ENCODE assay signal across 20 cellular contexts in the genomic region with DNA sequence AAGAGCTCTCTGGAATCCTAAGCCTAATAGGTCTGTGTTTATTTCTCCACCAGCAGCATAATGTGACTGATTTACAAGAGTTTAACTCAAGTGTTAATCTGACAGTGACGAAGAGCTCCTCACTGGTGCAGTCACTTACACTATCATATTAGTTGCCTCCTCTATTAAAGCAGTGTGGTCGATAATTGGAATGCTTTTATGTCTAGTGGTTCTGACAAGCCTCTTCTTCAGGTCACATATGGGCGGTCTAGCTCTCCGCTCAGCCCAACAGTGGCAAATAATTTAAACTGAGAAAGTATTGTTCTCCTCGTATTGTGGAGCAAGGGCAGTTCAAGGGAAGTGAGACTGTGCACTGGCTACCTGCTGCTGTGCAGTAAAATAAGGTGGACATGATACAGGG.
DNase-seq lines count a peak whose midpoint lies in the region; ATAC-seq and TF ChIP-seq lines count a peak whose summit lies in the region.
"Had no signal": no experiment of that assay in that cellular context is flagged by ENCODE, and none has a peak within 500 bp of the region (broad histone marks: within the 10 kb centered on the region; RNA-seq: fewer than 3 reads in every experiment).

No MANE protein-coding gene starts in this region.

- intact Hi-C loops in posterior cingulate gyrus (cut with DNase I), result loop anchor here (5.0 to 10.0 kb wide), 3 partner anchors 45 to 150 kb away; a partner anchor contains a TSS
- intact Hi-C loops in prostate gland (cut with DNase I), result no loop called here

- H3K27ac ChIP-seq in GM23338 (ENCODE audit: low read depth), result no peak overlapping the region
- no peak overlapping the region for H3K27ac ChIP-seq in prostate gland
- H3K27ac ChIP-seq: parathyroid adenoma, suprapubic skin, uterus had no signal

- H3K9me2 ChIP-seq in GM23338 (ENCODE audit: insufficient read depth), result no peaks in the 10 kb centered on the region

- H3K36me3 Mint-ChIP-seq in GM23338 (ENCODE audit: low read depth) (no peaks in the 10 kb centered on the region), brain (no peaks in the 10 kb centered on the region)
- H3K36me3 Mint-ChIP-seq: CD4-positive, alpha-beta memory T cell had no signal

- H4K20me1 ChIP-seq in GM23338 (replicated peaks; ENCODE audit: insufficient read depth), result no peaks in the 10 kb centered on the region

- H2AFZ ChIP-seq in GM23338, result peak overlapping the region; percentile 44
- peak overlapping the region; percentile 45 for H2AFZ ChIP-seq in neuron (ENCODE audit: low read depth, low read length)
- H2AFZ ChIP-seq: parathyroid adenoma had no signal

- H3K4me2 ChIP-seq in GM23338, result no peak overlapping the region

- H3K4me3 ChIP-seq in GM23338, result no peak overlapping the region
- peak overlapping the region; percentile 29 for H3K4me3 ChIP-seq in neuron (ENCODE audit: low read length)
- no peak overlapping the region for H3K4me3 ChIP-seq in prostate gland
- H3K4me3 ChIP-seq: HAP-1, K562, suprapubic skin, uterus had no signal

- H3K27ac Mint-ChIP-seq in GM23338 (peak overlapping the region; percentile 30; the same call in 1 of the 2 replicates), brain (peak overlapping the region; percentile 93 to 97 (median 96))
- H3K27ac Mint-ChIP-seq: activated CD4-positive, alpha-beta T cell treated with anti-CD3 and anti-CD28 coated beads for 36 hours; activated T-cell treated with anti-CD3 and anti-CD28 coated beads, Interleukin-2, amount 50 U/mL, for 24 hours; CD4-positive, alpha-beta memory T cell; dendritic cell treated with granulocyte-macrophage colony-stimulating factor and Interleukin-4, amounts not matched to agents 40 ng/mL and 50 ng/mL, for 4 days had no signal

- no peak for ATAC-seq in GM23338
- ATAC-seq: activated CD4-positive, alpha-beta T cell treated with anti-CD3 and anti-CD28 coated beads for 36 hours; K562 had no signal

- peaks cover 40% of the 10 kb centered on the region for H3K4me1 Mint-ChIP-seq in GM23338
- H3K4me1 Mint-ChIP-seq in brain, result peaks cover 81% of the 10 kb centered on the region
- H3K4me1 Mint-ChIP-seq: activated CD4-positive, alpha-beta T cell treated with anti-CD3 and anti-CD28 coated beads for 36 hours; CD4-positive, alpha-beta memory T cell had no signal

- POLR2A ChIA-PET in GM10248 (lab: Yijun Ruan, JAX), result no interaction called here

- no peaks in the 10 kb centered on the region for H3K9me3 Mint-ChIP-seq in GM23338
- no peaks in the 10 kb centered on the region for H3K9me3 Mint-ChIP-seq in brain
- H3K9me3 Mint-ChIP-seq: activated T-cell treated with anti-CD3 and anti-CD28 coated beads, Interleukin-2, amount 50 U/mL, for 24 hours; dendritic cell treated with granulocyte-macrophage colony-stimulating factor and Interleukin-4, amounts not matched to agents 40 ng/mL and 50 ng/mL, for 4 days had no signal

- H3K36me3 ChIP-seq in GM23338 (ENCODE audit: insufficient read depth), result no peaks in the 10 kb centered on the region
- no peaks in the 10 kb centered on the region for H3K36me3 ChIP-seq in neuron (ENCODE audit: insufficient read depth, low read length)
- no peaks in the 10 kb centered on the region for H3K36me3 ChIP-seq in prostate gland
- H3K36me3 ChIP-seq: HAP-1, suprapubic skin, uterus had no signal

- H3F3A ChIP-seq in GM23338 (replicated peaks; ENCODE audit: low read depth), result no peaks in the 10 kb centered on the region

- 28% methylated on average over 5 of the region's 5 CpGs for WGBS in prostate gland

- no peak for TF ChIP-seq POLR2A in prostate gland (IDR thresholded peaks at IDR 0.05)

- CTCF ChIA-PET in GM10248 (lab: Yijun Ruan, JAX), result no interaction called here

- H3K27me3 ChIP-seq in GM23338 (ENCODE audit: insufficient read depth) (no peaks in the 10 kb centered on the region), neuron (ENCODE audit: insufficient read depth, low read length) (no peaks in the 10 kb centered on the region), prostate gland (replicated peaks; ENCODE audit: insufficient read depth) (no peaks in the 10 kb centered on the region)
- H3K27me3 ChIP-seq: uterus had no signal

- peaks cover 3% of the 10 kb centered on the region for H3K27me3 Mint-ChIP-seq in GM23338 (ENCODE audit: insufficient read depth, low read depth, poor library complexity)
- peaks cover 4% of the 10 kb centered on the region for H3K27me3 Mint-ChIP-seq in brain
- H3K27me3 Mint-ChIP-seq: activated CD4-positive, alpha-beta T cell treated with anti-CD3 and anti-CD28 coated beads for 36 hours; activated T-cell treated with anti-CD3 and anti-CD28 coated beads, Interleukin-2, amount 50 U/mL, for 24 hours had no signal

- peaks cover 14% of the 10 kb centered on the region for H3K4me1 ChIP-seq in GM23338 (ENCODE audit: insufficient read depth)
- peaks cover 52% of the 10 kb centered on the region for H3K4me1 ChIP-seq in neuron (ENCODE audit: insufficient read depth, low read length)
- no peaks in the 10 kb centered on the region for H3K4me1 ChIP-seq in prostate gland (replicated peaks)
- H3K4me1 ChIP-seq: HAP-1, parathyroid adenoma, uterus had no signal

- H3K9me3 ChIP-seq in neuron (ENCODE audit: low read length), result no peaks in the 10 kb centered on the region
- H3K9me3 ChIP-seq in prostate gland, result no peaks in the 10 kb centered on the region
- H3K9me3 ChIP-seq: HAP-1, suprapubic skin, uterus had no signal

- H3K4me3 Mint-ChIP-seq in GM23338 (no peak overlapping the region), brain (peak overlapping the region; percentile 71 to 86 (median 78))
- H3K4me3 Mint-ChIP-seq: activated CD4-positive, alpha-beta T cell treated with anti-CD3 and anti-CD28 coated beads for 36 hours; activated T-cell treated with anti-CD3 and anti-CD28 coated beads, Interleukin-2, amount 50 U/mL, for 24 hours; CD4-positive, alpha-beta memory T cell; dendritic cell treated with granulocyte-macrophage colony-stimulating factor and Interleukin-4, amounts not matched to agents 40 ng/mL and 50 ng/mL, for 4 days had no signal

- DNase-seq in GM23338 (ENCODE audit: low spot score) (no peak), NCI-H128 (lab: John Stamatoyannopoulos, UW; ENCODE audit: unreplicated experiment) (peak; percentile 65), posterior cingulate gyrus (no peak), prostate gland (ENCODE audit: low spot score) (no peak), GM10248 (ENCODE audit: extremely low spot score) (no peak)
- DNase-seq: activated CD4-positive, alpha-beta T cell treated with anti-CD3 and anti-CD28 coated beads for 36 hours; activated CD8-positive, alpha-beta memory T cell treated with anti-CD3 and anti-CD28 coated beads for 24 hours; activated T-cell treated with anti-CD3 and anti-CD28 coated beads, Interleukin-2, amount 50 U/mL, for 24 hours; CD4-positive, alpha-beta memory T cell; GF-D8; NCI-H2029; NCI-H446 treated with DMSO at 0.1 percent for 48 hours; uterus had no signal

- no peaks in the 10 kb centered on the region for H3K79me2 ChIP-seq in GM23338 (replicated peaks; ENCODE audit: insufficient read depth)
- H3K79me2 ChIP-seq: parathyroid adenoma had no signal

- TF ChIP-seq CTCF in GM23338 (conservative IDR thresholded peaks at IDR 0.05; ENCODE audit: low read depth in 2 of 2) (no peak), brain (conservative IDR thresholded peaks at IDR 0.05) (no peak), prostate gland (IDR thresholded peaks at IDR 0.05) (no peak), GM10248 (IDR thresholded peaks at IDR 0.05; ENCODE audit: control extremely low read depth, extremely low read depth, low read depth, missing control alignments) (no peak)

TF ChIP-seq in GM23338, 12 proteins besides CTCF, POLR2A, EP300 and RAD21 (continues in another document):
- TF ChIP-seq ZNF331 (CRISPR knock-in tag; IDR thresholded peaks at IDR 0.05; ENCODE audit: low read depth) (no peak), STAT1 (IDR thresholded peaks at IDR 0.05; ENCODE audit: unreplicated experiment) (no peak), ZNF114 (CRISPR knock-in tag; IDR thresholded peaks at IDR 0.05) (no peak), CREB1 (CRISPR knock-in tag; IDR thresholded peaks at IDR 0.05; ENCODE audit: low read depth) (no peak), NANOG (IDR thresholded peaks at IDR 0.05; ENCODE audit: borderline replicate concordance) (no peak), EZH2 (IDR thresholded peaks at IDR 0.05; ENCODE audit: low read depth, unreplicated experiment) (no peak)
- TF ChIP-seq, protein P1, sequence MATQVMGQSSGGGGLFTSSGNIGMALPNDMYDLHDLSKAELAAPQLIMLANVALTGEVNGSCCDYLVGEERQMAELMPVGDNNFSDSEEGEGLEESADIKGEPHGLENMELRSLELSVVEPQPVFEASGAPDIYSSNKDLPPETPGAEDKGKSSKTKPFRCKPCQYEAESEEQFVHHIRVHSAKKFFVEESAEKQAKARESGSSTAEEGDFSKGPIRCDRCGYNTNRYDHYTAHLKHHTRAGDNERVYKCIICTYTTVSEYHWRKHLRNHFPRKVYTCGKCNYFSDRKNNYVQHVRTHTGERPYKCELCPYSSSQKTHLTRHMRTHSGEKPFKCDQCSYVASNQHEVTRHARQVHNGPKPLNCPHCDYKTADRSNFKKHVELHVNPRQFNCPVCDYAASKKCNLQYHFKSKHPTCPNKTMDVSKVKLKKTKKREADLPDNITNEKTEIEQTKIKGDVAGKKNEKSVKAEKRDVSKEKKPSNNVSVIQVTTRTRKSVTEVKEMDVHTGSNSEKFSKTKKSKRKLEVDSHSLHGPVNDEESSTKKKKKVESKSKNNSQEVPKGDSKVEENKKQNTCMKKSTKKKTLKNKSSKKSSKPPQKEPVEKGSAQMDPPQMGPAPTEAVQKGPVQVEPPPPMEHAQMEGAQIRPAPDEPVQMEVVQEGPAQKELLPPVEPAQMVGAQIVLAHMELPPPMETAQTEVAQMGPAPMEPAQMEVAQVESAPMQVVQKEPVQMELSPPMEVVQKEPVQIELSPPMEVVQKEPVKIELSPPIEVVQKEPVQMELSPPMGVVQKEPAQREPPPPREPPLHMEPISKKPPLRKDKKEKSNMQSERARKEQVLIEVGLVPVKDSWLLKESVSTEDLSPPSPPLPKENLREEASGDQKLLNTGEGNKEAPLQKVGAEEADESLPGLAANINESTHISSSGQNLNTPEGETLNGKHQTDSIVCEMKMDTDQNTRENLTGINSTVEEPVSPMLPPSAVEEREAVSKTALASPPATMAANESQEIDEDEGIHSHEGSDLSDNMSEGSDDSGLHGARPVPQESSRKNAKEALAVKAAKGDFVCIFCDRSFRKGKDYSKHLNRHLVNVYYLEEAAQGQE (IDR thresholded peaks at IDR 0.05; ENCODE audit: unreplicated experiment), result no peak
